ENCODE assay signal across 15 cellular contexts in the genomic region with DNA sequence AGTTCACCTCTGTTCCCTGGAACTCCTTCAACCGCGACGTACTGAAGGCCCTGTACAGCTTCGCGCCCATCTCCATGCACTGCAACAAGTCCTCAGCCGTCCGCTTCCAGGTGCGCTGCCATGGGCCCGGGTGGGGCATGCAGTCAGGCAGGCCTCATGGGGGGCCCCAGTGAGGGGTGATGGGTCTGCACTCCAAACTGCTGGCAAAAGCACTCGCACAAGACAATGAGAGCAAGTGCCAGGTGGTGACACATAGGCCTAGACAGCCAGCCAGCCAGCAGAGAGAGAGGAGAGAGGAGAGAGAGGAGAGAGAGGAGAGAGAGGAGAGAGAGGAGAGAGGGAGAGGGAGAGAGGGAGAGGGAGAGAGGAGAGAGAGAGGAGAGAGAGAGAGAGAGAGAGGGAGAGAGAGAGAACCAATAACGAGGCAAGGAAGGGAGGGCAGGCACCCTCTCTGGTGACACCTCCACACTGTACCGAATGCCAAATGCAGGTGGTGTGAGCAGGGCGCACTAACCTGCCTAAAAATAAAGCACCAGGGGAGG. TPM values are rescaled to one million over a fixed set of nuclear protein-coding genes. Genes with fewer than 3 reads are reported as not detected.
DNase-seq lines count a peak whose midpoint lies in the region; ATAC-seq and TF ChIP-seq lines count a peak whose summit lies in the region.
"Had no signal": no experiment of that assay in that cellular context is flagged by ENCODE, and none has a peak within 500 bp of the region (broad histone marks: within the 10 kb centered on the region; RNA-seq: fewer than 3 reads in every experiment).

No MANE protein-coding gene starts in this region.

- H3K9ac ChIP-seq in liver (ENCODE audit: low read depth in 1 of 2, low read length in 2 of 2): no peak overlapping the region

- no peak overlapping the region for H3K4me3 ChIP-seq in liver (ENCODE audit: low read depth in 1 of 3, low read length in 3 of 3)
- H3K4me3 ChIP-seq: heart left ventricle, SK-N-MC had no signal

- peaks cover 15 to 41% (median 38%) of the 10 kb centered on the region in 4 donors for H3K4me1 ChIP-seq in liver (ENCODE audit: control insufficient read depth in 4 of 4, insufficient read depth in 4 of 4, low read length in 3 of 4)

- DNase-seq in DMS79 (lab: John Stamatoyannopoulos, UW) (peak; percentile 84), NCI-H1092 treated with DMSO at 0.1 percent for 48 hours (lab: John Stamatoyannopoulos, UW) (peak; percentile 81), RPMI8226 (peak; percentile 77), SK-N-DZ (ENCODE audit: low spot score) (no peak), OCI-M1 (lab: John Stamatoyannopoulos, UW) (no peak)
- DNase-seq: brain microvascular endothelial cell, heart left ventricle, Kasumi-1, left colon, nephron progenitor cell had no signal

- no peak for TF ChIP-seq RAD21 in liver (IDR thresholded peaks at IDR 0.05)

- peak overlapping the region; percentile 25 to 36 for H3K27ac ChIP-seq in liver (ENCODE audit: low read depth in 1 of 2, low read length in 2 of 2)
- H3K27ac ChIP-seq: brain microvascular endothelial cell, heart left ventricle, SK-N-MC had no signal

- no peak for TF ChIP-seq CTCF in liver (IDR thresholded peaks at IDR 0.05; ENCODE audit: low read depth, low read length, missing input control)

- whole genome bisulfite sequencing in liver: 62% methylated on average over 13 of the region's 13 CpGs

- ATAC-seq in GM18520 (IDR thresholded peaks at IDR 0.05; ENCODE audit: unreplicated experiment): no peak
- ATAC-seq: left colon, WTC11 had no signal

- no peaks in the 10 kb centered on the region for H3K9me3 ChIP-seq in liver (ENCODE audit: control insufficient read depth in 4 of 4, low read length in 3 of 4)
- H3K9me3 ChIP-seq: heart left ventricle had no signal

- H3K27me3 ChIP-seq in liver (ENCODE audit: control insufficient read depth in 4 of 4, insufficient read depth in 4 of 4, low read length in 3 of 4): no peaks in the 10 kb centered on the region
- H3K27me3 ChIP-seq: brain microvascular endothelial cell had no signal

- H3K36me3 ChIP-seq in liver (ENCODE audit: control insufficient read depth in 4 of 4, insufficient read depth in 3 of 4, low read depth in 1 of 4, low read length in 3 of 4): peaks cover 0 to under 1% (median 0%) of the 10 kb centered on the region in 4 donors
- H3K36me3 ChIP-seq: brain microvascular endothelial cell, heart left ventricle had no signal

TF ChIP-seq in liver, 16 proteins besides CTCF, POLR2A, EP300 and RAD21:
- TF ChIP-seq, protein P1, sequence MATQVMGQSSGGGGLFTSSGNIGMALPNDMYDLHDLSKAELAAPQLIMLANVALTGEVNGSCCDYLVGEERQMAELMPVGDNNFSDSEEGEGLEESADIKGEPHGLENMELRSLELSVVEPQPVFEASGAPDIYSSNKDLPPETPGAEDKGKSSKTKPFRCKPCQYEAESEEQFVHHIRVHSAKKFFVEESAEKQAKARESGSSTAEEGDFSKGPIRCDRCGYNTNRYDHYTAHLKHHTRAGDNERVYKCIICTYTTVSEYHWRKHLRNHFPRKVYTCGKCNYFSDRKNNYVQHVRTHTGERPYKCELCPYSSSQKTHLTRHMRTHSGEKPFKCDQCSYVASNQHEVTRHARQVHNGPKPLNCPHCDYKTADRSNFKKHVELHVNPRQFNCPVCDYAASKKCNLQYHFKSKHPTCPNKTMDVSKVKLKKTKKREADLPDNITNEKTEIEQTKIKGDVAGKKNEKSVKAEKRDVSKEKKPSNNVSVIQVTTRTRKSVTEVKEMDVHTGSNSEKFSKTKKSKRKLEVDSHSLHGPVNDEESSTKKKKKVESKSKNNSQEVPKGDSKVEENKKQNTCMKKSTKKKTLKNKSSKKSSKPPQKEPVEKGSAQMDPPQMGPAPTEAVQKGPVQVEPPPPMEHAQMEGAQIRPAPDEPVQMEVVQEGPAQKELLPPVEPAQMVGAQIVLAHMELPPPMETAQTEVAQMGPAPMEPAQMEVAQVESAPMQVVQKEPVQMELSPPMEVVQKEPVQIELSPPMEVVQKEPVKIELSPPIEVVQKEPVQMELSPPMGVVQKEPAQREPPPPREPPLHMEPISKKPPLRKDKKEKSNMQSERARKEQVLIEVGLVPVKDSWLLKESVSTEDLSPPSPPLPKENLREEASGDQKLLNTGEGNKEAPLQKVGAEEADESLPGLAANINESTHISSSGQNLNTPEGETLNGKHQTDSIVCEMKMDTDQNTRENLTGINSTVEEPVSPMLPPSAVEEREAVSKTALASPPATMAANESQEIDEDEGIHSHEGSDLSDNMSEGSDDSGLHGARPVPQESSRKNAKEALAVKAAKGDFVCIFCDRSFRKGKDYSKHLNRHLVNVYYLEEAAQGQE (IDR thresholded peaks at IDR 0.05): no peak
- TF ChIP-seq, protein P2, sequence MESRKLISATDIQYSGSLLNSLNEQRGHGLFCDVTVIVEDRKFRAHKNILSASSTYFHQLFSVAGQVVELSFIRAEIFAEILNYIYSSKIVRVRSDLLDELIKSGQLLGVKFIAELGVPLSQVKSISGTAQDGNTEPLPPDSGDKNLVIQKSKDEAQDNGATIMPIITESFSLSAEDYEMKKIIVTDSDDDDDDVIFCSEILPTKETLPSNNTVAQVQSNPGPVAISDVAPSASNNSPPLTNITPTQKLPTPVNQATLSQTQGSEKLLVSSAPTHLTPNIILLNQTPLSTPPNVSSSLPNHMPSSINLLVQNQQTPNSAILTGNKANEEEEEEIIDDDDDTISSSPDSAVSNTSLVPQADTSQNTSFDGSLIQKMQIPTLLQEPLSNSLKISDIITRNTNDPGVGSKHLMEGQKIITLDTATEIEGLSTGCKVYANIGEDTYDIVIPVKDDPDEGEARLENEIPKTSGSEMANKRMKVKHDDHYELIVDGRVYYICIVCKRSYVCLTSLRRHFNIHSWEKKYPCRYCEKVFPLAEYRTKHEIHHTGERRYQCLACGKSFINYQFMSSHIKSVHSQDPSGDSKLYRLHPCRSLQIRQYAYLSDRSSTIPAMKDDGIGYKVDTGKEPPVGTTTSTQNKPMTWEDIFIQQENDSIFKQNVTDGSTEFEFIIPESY (IDR thresholded peaks at IDR 0.05): no peak
- TF ChIP-seq HNF4A (conservative IDR thresholded peaks at IDR 0.05) (no peak), NR2F2 (IDR thresholded peaks at IDR 0.05) (no peak), GABPA (IDR thresholded peaks at IDR 0.05 in 1 of 2, conservative IDR thresholded peaks at IDR 0.05 in 1 of 2) (no peak), EGR1 (IDR thresholded peaks at IDR 0.05; ENCODE audit: low read depth in 2 of 2) (no peak), FOXA1 (IDR thresholded peaks at IDR 0.05) (no peak), HNF4G (IDR thresholded peaks at IDR 0.05) (no peak), JUND (IDR thresholded peaks at IDR 0.05) (no peak), FOXA2 (IDR thresholded peaks at IDR 0.05) (no peak), SP1 (IDR thresholded peaks at IDR 0.05) (no peak), YY1 (IDR thresholded peaks at IDR 0.05) (no peak), RXRA (IDR thresholded peaks at IDR 0.05) (no peak), TAF1 (conservative IDR thresholded peaks at IDR 0.05) (no peak)
- TF ChIP-seq, protein P3, sequence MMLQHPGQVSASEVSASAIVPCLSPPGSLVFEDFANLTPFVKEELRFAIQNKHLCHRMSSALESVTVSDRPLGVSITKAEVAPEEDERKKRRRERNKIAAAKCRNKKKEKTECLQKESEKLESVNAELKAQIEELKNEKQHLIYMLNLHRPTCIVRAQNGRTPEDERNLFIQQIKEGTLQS (IDR thresholded peaks at IDR 0.05): no peak
- TF ChIP-seq, protein P4, sequence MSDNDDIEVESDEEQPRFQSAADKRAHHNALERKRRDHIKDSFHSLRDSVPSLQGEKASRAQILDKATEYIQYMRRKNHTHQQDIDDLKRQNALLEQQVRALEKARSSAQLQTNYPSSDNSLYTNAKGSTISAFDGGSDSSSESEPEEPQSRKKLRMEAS (IDR thresholded peaks at IDR 0.05): no peak
TF ChIP-seq in liver: peak in this region for 0.

RNA-seq across cellular contexts. Expression of a gene that starts 21.0 kb away (rescaled TPM):
- 1 to 10 TPM in 1 of 2 donors, under 1 TPM in 1; 0.37 to 2.4 TPM for total RNA-seq in liver
- polyA plus RNA-seq in liver: 10 to 100 TPM in 1 of 2 donors, 1 to 10 TPM in 1; 2.7 to 21.2 TPM
- 66.7 and 67.7 TPM in 2 replicates for polyA plus RNA-seq in SK-N-DZ (2014; cell fraction: cytosol; rRNA removed)
- 67.3 and 95.0 TPM in 2 replicates for polyA plus RNA-seq in SK-N-DZ (2014; cell fraction: nucleus; rRNA removed)
- total RNA-seq: activated T-cell treated with anti-CD3 and anti-CD28 coated beads, Interleukin-2, amount 50 U/mL, for 72 hours; left colon had no signal
- polyA plus RNA-seq: heart left ventricle had no signal

RNA-seq across cellular contexts. Expression of a gene that starts 48.0 kb away (rescaled TPM):
- 1 to 10 TPM; 3.0 to 3.7 TPM for total RNA-seq in liver
- polyA plus RNA-seq in liver: 1 to 10 TPM; 2.1 to 4.0 TPM
- polyA plus RNA-seq in SK-N-DZ (2014; cell fraction: cytosol; rRNA removed): 3.8 and 5.4 TPM in 2 replicates
- 4.3 and 7.0 TPM in 2 replicates for polyA plus RNA-seq in SK-N-DZ (2014; cell fraction: nucleus; rRNA removed)
- total RNA-seq: activated T-cell treated with anti-CD3 and anti-CD28 coated beads, Interleukin-2, amount 50 U/mL, for 72 hours; heart left ventricle had no signal

Comparison
In these comparisons a context has a peak if more than half of its experiments do, and no peak if none do; other contexts are left out.
1. DNase-seq: peak in DMS79 (single experiment), NCI-H1092 treated with DMSO at 0.1 percent for 48 hours (single experiment) and RPMI8226 (single experiment); none in SK-N-DZ (single experiment) and OCI-M1 (single experiment).